Comparison of ENCODE assay signal across 2 cellular contexts in the genomic region with DNA sequence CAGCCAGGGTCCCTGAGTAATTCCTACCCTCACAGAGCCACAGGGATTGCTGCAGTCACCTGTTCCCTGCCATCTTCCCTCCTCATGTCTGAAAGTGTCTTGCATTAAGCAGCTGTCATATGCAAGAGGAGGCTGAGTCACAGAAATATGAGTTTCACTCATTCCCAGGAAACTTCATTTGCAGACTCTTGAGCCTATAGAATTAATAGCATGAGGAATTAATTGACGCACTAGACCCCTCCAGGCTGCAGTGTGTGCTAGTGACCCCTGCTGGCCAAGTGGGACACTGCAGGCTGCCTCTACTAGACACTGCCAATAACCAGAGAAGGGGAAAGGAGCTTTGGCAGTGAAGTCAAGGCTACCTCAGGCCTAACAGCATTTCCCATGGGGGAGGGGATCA.
TF ChIP-seq lines count a peak whose summit lies in the region.

No MANE protein-coding gene starts in this region.

TF ChIP-seq in IMR-90, 13 proteins besides CTCF, POLR2A, EP300 and RAD21:
- TF ChIP-seq CHD1 (IDR thresholded peaks at IDR 0.05; ENCODE audit: low read depth, low read length) = no peak
- no peak for TF ChIP-seq CEBPB (IDR thresholded peaks at IDR 0.05; ENCODE audit: low read depth, low read length)
- TF ChIP-seq MAFK (IDR thresholded peaks at IDR 0.05; ENCODE audit: low read depth, low read length) = no peak
- peak; percentile 23; the same call in 1 of the 2 replicates for TF ChIP-seq SMC3 (IDR thresholded peaks at IDR 0.05; ENCODE audit: low read depth, low read length)
- no peak for TF ChIP-seq FOS (IDR thresholded peaks at IDR 0.05; ENCODE audit: low read depth, low read length)
TF ChIP-seq in IMR-90: peak in this region for 1.

TF ChIP-seq in K562, 482 proteins besides CTCF, POLR2A, EP300 and RAD21 (continues in another document):
- TF ChIP-seq ZNF436 (CRISPR knock-in tag; IDR thresholded peaks at IDR 0.05) (no peak), PTRF (tag; IDR thresholded peaks at IDR 0.05) (no peak), NFIX (CRISPR knock-in tag; IDR thresholded peaks at IDR 0.05; ENCODE audit: low read depth) (no peak), OTX1 (CRISPR knock-in tag; IDR thresholded peaks at IDR 0.05) (no peak), CBFB (CRISPR knock-in tag; IDR thresholded peaks at IDR 0.05) (no peak), SMC3 (conservative IDR thresholded peaks at IDR 0.05; ENCODE audit: insufficient read depth, low read depth, low read length) (peak; percentile 40; the same call in 1 of the 2 replicates), ZC3H8 (IDR thresholded peaks at IDR 0.05) (no peak), MYBL2 (IDR thresholded peaks at IDR 0.05; ENCODE audit: low read depth) (no peak), MYBL2 (CRISPR knock-in tag; IDR thresholded peaks at IDR 0.05; ENCODE audit: borderline replicate concordance) (no peak), CBX5 (IDR thresholded peaks at IDR 0.05; ENCODE audit: borderline replicate concordance, low read depth) (peak; percentile 55; the same call in 1 of the 2 replicates), RFX7 (CRISPR knock-in tag; IDR thresholded peaks at IDR 0.05) (no peak), SMAD2 (IDR thresholded peaks at IDR 0.05; ENCODE audit: low read depth, low read length) (no peak), PHTF2 (CRISPR knock-in tag; IDR thresholded peaks at IDR 0.05) (no peak), FOXK1 (CRISPR knock-in tag; IDR thresholded peaks at IDR 0.05; ENCODE audit: borderline replicate concordance) (0 out of 2 replicates have a peak, but pooled peaks have one; percentile 20), HNRNPUL1 (IDR thresholded peaks at IDR 0.05; ENCODE audit: low read length) (no peak), L3MBTL2 (IDR thresholded peaks at IDR 0.05) (no peak), GTF2A2 (tag; IDR thresholded peaks at IDR 0.05) (no peak), TCF7L2 (IDR thresholded peaks at IDR 0.05; ENCODE audit: low read depth, low read length) (no peak), ZNF764 (CRISPR knock-in tag; IDR thresholded peaks at IDR 0.05; ENCODE audit: low read depth) (peak; percentile 100), TEAD1 (CRISPR knock-in tag; IDR thresholded peaks at IDR 0.05) (no peak), ZNF75A (CRISPR knock-in tag; IDR thresholded peaks at IDR 0.05) (no peak), CBX1 (IDR thresholded peaks at IDR 0.05; ENCODE audit: low read depth) (0 out of 2 replicates have a peak, but pooled peaks have one; percentile 45), RFX5 (IDR thresholded peaks at IDR 0.05; ENCODE audit: low read depth, low read length) (no peak), ZNF785 (CRISPR knock-in tag; IDR thresholded peaks at IDR 0.05) (peak; percentile 68; the same call in 1 of the 2 replicates), CBX3 (IDR thresholded peaks at IDR 0.05; ENCODE audit: borderline replicate concordance in 1 of 2, low read length in 2 of 2) (peak in 1 of 2 experiments; percentile 92; a peak in 2 of 3 replicates), RHOXF2B (CRISPR knock-in tag; conservative IDR thresholded peaks at IDR 0.05) (no peak), CHD4 (IDR thresholded peaks at IDR 0.05; ENCODE audit: insufficient read depth, insufficient replicate concordance, low read depth, low read length, poor library complexity, severe bottlenecking) (no peak), RBFOX2 (IDR thresholded peaks at IDR 0.05; ENCODE audit: low read depth, low read length) (no peak), ZNF121 (CRISPR knock-in tag; conservative IDR thresholded peaks at IDR 0.05) (no peak)
- TF ChIP-seq, protein P1, sequence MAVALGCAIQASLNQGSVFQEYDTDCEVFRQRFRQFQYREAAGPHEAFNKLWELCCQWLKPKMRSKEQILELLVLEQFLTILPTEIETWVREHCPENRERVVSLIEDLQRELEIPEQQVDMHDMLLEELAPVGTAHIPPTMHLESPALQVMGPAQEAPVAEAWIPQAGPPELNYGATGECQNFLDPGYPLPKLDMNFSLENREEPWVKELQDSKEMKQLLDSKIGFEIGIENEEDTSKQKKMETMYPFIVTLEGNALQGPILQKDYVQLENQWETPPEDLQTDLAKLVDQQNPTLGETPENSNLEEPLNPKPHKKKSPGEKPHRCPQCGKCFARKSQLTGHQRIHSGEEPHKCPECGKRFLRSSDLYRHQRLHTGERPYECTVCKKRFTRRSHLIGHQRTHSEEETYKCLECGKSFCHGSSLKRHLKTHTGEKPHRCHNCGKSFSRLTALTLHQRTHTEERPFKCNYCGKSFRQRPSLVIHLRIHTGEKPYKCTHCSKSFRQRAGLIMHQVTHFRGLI (CRISPR knock-in tag; IDR thresholded peaks at IDR 0.05) = no peak
- TF ChIP-seq, protein P2, sequence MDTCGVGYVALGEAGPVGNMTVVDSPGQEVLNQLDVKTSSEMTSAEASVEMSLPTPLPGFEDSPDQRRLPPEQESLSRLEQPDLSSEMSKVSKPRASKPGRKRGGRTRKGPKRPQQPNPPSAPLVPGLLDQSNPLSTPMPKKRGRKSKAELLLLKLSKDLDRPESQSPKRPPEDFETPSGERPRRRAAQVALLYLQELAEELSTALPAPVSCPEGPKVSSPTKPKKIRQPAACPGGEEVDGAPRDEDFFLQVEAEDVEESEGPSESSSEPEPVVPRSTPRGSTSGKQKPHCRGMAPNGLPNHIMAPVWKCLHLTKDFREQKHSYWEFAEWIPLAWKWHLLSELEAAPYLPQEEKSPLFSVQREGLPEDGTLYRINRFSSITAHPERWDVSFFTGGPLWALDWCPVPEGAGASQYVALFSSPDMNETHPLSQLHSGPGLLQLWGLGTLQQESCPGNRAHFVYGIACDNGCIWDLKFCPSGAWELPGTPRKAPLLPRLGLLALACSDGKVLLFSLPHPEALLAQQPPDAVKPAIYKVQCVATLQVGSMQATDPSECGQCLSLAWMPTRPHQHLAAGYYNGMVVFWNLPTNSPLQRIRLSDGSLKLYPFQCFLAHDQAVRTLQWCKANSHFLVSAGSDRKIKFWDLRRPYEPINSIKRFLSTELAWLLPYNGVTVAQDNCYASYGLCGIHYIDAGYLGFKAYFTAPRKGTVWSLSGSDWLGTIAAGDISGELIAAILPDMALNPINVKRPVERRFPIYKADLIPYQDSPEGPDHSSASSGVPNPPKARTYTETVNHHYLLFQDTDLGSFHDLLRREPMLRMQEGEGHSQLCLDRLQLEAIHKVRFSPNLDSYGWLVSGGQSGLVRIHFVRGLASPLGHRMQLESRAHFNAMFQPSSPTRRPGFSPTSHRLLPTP (IDR thresholded peaks at IDR 0.05; ENCODE audit: borderline replicate concordance, extremely low read depth, insufficient read length) = no peak
- TF ChIP-seq, protein P3, sequence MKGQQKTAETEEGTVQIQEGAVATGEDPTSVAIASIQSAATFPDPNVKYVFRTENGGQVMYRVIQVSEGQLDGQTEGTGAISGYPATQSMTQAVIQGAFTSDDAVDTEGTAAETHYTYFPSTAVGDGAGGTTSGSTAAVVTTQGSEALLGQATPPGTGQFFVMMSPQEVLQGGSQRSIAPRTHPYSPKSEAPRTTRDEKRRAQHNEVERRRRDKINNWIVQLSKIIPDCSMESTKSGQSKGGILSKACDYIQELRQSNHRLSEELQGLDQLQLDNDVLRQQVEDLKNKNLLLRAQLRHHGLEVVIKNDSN (CRISPR knock-in tag; IDR thresholded peaks at IDR 0.05) = no peak
- TF ChIP-seq, protein P4, sequence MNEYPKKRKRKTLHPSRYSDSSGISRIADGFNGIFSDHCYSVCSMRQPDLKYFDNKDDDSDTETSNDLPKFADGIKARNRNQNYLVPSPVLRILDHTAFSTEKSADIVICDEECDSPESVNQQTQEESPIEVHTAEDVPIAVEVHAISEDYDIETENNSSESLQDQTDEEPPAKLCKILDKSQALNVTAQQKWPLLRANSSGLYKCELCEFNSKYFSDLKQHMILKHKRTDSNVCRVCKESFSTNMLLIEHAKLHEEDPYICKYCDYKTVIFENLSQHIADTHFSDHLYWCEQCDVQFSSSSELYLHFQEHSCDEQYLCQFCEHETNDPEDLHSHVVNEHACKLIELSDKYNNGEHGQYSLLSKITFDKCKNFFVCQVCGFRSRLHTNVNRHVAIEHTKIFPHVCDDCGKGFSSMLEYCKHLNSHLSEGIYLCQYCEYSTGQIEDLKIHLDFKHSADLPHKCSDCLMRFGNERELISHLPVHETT (CRISPR knock-in tag; conservative IDR thresholded peaks at IDR 0.05 in 1 of 2, IDR thresholded peaks at IDR 0.05 in 1 of 2) = no peak
- TF ChIP-seq, protein P5, sequence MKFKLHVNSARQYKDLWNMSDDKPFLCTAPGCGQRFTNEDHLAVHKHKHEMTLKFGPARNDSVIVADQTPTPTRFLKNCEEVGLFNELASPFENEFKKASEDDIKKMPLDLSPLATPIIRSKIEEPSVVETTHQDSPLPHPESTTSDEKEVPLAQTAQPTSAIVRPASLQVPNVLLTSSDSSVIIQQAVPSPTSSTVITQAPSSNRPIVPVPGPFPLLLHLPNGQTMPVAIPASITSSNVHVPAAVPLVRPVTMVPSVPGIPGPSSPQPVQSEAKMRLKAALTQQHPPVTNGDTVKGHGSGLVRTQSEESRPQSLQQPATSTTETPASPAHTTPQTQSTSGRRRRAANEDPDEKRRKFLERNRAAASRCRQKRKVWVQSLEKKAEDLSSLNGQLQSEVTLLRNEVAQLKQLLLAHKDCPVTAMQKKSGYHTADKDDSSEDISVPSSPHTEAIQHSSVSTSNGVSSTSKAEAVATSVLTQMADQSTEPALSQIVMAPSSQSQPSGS (CRISPR knock-in tag; IDR thresholded peaks at IDR 0.05) = no peak
- TF ChIP-seq, protein P6, sequence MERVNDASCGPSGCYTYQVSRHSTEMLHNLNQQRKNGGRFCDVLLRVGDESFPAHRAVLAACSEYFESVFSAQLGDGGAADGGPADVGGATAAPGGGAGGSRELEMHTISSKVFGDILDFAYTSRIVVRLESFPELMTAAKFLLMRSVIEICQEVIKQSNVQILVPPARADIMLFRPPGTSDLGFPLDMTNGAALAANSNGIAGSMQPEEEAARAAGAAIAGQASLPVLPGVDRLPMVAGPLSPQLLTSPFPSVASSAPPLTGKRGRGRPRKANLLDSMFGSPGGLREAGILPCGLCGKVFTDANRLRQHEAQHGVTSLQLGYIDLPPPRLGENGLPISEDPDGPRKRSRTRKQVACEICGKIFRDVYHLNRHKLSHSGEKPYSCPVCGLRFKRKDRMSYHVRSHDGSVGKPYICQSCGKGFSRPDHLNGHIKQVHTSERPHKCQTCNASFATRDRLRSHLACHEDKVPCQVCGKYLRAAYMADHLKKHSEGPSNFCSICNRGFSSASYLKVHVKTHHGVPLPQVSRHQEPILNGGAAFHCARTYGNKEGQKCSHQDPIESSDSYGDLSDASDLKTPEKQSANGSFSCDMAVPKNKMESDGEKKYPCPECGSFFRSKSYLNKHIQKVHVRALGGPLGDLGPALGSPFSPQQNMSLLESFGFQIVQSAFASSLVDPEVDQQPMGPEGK (CRISPR knock-in tag; IDR thresholded peaks at IDR 0.05; ENCODE audit: borderline replicate concordance) = no peak
- TF ChIP-seq, protein P7, sequence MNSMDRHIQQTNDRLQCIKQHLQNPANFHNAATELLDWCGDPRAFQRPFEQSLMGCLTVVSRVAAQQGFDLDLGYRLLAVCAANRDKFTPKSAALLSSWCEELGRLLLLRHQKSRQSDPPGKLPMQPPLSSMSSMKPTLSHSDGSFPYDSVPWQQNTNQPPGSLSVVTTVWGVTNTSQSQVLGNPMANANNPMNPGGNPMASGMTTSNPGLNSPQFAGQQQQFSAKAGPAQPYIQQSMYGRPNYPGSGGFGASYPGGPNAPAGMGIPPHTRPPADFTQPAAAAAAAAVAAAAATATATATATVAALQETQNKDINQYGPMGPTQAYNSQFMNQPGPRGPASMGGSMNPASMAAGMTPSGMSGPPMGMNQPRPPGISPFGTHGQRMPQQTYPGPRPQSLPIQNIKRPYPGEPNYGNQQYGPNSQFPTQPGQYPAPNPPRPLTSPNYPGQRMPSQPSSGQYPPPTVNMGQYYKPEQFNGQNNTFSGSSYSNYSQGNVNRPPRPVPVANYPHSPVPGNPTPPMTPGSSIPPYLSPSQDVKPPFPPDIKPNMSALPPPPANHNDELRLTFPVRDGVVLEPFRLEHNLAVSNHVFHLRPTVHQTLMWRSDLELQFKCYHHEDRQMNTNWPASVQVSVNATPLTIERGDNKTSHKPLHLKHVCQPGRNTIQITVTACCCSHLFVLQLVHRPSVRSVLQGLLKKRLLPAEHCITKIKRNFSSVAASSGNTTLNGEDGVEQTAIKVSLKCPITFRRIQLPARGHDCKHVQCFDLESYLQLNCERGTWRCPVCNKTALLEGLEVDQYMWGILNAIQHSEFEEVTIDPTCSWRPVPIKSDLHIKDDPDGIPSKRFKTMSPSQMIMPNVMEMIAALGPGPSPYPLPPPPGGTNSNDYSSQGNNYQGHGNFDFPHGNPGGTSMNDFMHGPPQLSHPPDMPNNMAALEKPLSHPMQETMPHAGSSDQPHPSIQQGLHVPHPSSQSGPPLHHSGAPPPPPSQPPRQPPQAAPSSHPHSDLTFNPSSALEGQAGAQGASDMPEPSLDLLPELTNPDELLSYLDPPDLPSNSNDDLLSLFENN (IDR thresholded peaks at IDR 0.05; ENCODE audit: low read depth in 2 of 2, low read length in 2 of 2) = no peak
- TF ChIP-seq, protein P8, sequence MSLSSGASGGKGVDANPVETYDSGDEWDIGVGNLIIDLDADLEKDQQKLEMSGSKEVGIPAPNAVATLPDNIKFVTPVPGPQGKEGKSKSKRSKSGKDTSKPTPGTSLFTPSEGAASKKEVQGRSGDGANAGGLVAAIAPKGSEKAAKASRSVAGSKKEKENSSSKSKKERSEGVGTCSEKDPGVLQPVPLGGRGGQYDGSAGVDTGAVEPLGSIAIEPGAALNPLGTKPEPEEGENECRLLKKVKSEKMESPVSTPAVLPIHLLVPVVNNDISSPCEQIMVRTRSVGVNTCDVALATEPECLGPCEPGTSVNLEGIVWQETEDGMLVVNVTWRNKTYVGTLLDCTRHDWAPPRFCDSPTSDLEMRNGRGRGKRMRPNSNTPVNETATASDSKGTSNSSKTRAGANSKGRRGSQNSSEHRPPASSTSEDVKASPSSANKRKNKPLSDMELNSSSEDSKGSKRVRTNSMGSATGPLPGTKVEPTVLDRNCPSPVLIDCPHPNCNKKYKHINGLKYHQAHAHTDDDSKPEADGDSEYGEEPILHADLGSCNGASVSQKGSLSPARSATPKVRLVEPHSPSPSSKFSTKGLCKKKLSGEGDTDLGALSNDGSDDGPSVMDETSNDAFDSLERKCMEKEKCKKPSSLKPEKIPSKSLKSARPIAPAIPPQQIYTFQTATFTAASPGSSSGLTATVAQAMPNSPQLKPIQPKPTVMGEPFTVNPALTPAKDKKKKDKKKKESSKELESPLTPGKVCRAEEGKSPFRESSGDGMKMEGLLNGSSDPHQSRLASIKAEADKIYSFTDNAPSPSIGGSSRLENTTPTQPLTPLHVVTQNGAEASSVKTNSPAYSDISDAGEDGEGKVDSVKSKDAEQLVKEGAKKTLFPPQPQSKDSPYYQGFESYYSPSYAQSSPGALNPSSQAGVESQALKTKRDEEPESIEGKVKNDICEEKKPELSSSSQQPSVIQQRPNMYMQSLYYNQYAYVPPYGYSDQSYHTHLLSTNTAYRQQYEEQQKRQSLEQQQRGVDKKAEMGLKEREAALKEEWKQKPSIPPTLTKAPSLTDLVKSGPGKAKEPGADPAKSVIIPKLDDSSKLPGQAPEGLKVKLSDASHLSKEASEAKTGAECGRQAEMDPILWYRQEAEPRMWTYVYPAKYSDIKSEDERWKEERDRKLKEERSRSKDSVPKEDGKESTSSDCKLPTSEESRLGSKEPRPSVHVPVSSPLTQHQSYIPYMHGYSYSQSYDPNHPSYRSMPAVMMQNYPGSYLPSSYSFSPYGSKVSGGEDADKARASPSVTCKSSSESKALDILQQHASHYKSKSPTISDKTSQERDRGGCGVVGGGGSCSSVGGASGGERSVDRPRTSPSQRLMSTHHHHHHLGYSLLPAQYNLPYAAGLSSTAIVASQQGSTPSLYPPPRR (CRISPR knock-in tag; IDR thresholded peaks at IDR 0.05; ENCODE audit: borderline replicate concordance) = no peak
